In genomic region chr17:58534901-58535421, GRCh38 we compare ENCODE assay signal across 1 cellular context.
TF ChIP-seq lines count a peak whose summit lies in the region.

No MANE protein-coding gene starts in this region.

TF ChIP-seq in K562, 482 proteins besides CTCF, POLR2A, EP300 and RAD21 (continued from another document):
- TF ChIP-seq HOMEZ (CRISPR knock-in tag; IDR thresholded peaks at IDR 0.05), result no peak
- TF ChIP-seq STAT5B (CRISPR knock-in tag; IDR thresholded peaks at IDR 0.05), result no peak
- TF ChIP-seq ZNF347 (CRISPR knock-in tag; IDR thresholded peaks at IDR 0.05; ENCODE audit: low read depth), result no peak
- no peak for TF ChIP-seq ZNF707 (CRISPR knock-in tag; conservative IDR thresholded peaks at IDR 0.05)
- TF ChIP-seq ELK3 (CRISPR knock-in tag; IDR thresholded peaks at IDR 0.05), result no peak
- no peak for TF ChIP-seq BCLAF1 (IDR thresholded peaks at IDR 0.05; ENCODE audit: borderline replicate concordance in 1 of 2, control insufficient read depth in 1 of 2, low read depth in 2 of 2, low read length in 1 of 2)
- no peak for TF ChIP-seq ZNF518B (CRISPR knock-in tag; IDR thresholded peaks at IDR 0.05)
- no peak for TF ChIP-seq TCF3 (CRISPR knock-in tag; IDR thresholded peaks at IDR 0.05)
